8 cellular contexts compared by ENCODE assay signal in genomic region chr17:74569392-74570003, GRCh38. TPM values are rescaled to one million over a fixed set of nuclear protein-coding genes. Genes with fewer than 3 reads are reported as not detected.
A peak's percentile ranks its signal among the peaks of the same experiment; 100 is the strongest.
DNase-seq lines count a peak whose midpoint lies in the region; ATAC-seq and TF ChIP-seq lines count a peak whose summit lies in the region.

No MANE protein-coding gene starts in this region.

- H3K9me3 ChIP-seq in esophagus squamous epithelium: no peaks in the 10 kb centered on the region
- H3K9me3 ChIP-seq in gastrocnemius medialis: no peaks in the 10 kb centered on the region

- H3K27me3 ChIP-seq in esophagus squamous epithelium (peaks cover 0 to 26% (median 0%) of the 10 kb centered on the region in 4 donors), gastrocnemius medialis (peaks cover 0 to 11% (median 5%) of the 10 kb centered on the region in 3 donors)

- 20 to 25% methylated on average over 11 to 19 of the region's 26 CpGs for WGBS in esophagus squamous epithelium, 2 donors

- TF ChIP-seq POLR2A in esophagus squamous epithelium (IDR thresholded peaks at IDR 0.05) (peak in 3 of 4 donors; percentile 45 to 90 (median 60)), gastrocnemius medialis (IDR thresholded peaks at IDR 0.05) (no peak)

- H3K4me3 Mint-ChIP-seq in activated T-cell treated with anti-CD3 and anti-CD28 coated beads, Interleukin-2, amount 50 U/mL, for 24 hours: no peak overlapping the region

- H3K4me3 ChIP-seq in esophagus squamous epithelium: no peak overlapping the region
- H3K4me3 ChIP-seq in gastrocnemius medialis: no peak overlapping the region

- TF ChIP-seq CTCF in esophagus squamous epithelium (IDR thresholded peaks at IDR 0.05): no peak
- TF ChIP-seq CTCF in gastrocnemius medialis (IDR thresholded peaks at IDR 0.05 in 4 of 5, conservative IDR thresholded peaks at IDR 0.05 in 1 of 5): no peak

- H3K27me3 Mint-ChIP-seq in activated T-cell treated with anti-CD3 and anti-CD28 coated beads, Interleukin-2, amount 50 U/mL, for 24 hours: peaks cover 35% of the 10 kb centered on the region

- no peaks in the 10 kb centered on the region for H3K36me3 Mint-ChIP-seq in activated T-cell treated with anti-CD3 and anti-CD28 coated beads, Interleukin-2, amount 50 U/mL, for 24 hours (ENCODE audit: low read depth)

- peak; percentile 62 to 79 for ATAC-seq in gastrocnemius medialis
- ATAC-seq in GM21423 (IDR thresholded peaks at IDR 0.05; ENCODE audit: unreplicated experiment): no peak
- ATAC-seq in GM19351 (IDR thresholded peaks at IDR 0.05; ENCODE audit: unreplicated experiment): no peak

- no peaks in the 10 kb centered on the region for H3K9me3 Mint-ChIP-seq in activated T-cell treated with anti-CD3 and anti-CD28 coated beads, Interleukin-2, amount 50 U/mL, for 24 hours

- peak; percentile 18 for DNase-seq in activated T-cell treated with anti-CD3 and anti-CD28 coated beads for 24 hours (ENCODE audit: low read depth)
- DNase-seq in activated T-cell treated with anti-CD3 and anti-CD28 coated beads, Interleukin-2, amount 50 U/mL, for 24 hours: no peak
- DNase-seq in SHP77 (lab: John Stamatoyannopoulos, UW): peak; percentile 63 to 74
- peak; percentile 39 for DNase-seq in esophagus squamous epithelium (lab: John Stamatoyannopoulos, UW)
- DNase-seq in gastrocnemius medialis: peak in 1 of 2 donors; percentile 45
- no peak for DNase-seq in NCI-H345 (lab: John Stamatoyannopoulos, UW)

- H3K36me3 ChIP-seq in esophagus squamous epithelium (no peaks in the 10 kb centered on the region), gastrocnemius medialis (no peaks in the 10 kb centered on the region)

- H3K4me1 ChIP-seq in esophagus squamous epithelium (peaks cover 8 to 29% (median 20%) of the 10 kb centered on the region in 3 donors), gastrocnemius medialis (no peaks in the 10 kb centered on the region)

- in situ Hi-C loops in gastrocnemius medialis (cut with MboI; ENCODE audit: low sequenced_read_pairs in 4 of 4): no loop called here

- intact Hi-C loops in esophagus squamous epithelium (cut with DNase I): no loop called here
- intact Hi-C loops in gastrocnemius medialis (cut with DNase I; ENCODE audit: low total_unique reads): loop anchor here (10.0 kb wide), 1 partner anchor 185 kb away; no protein-coding TSS in a partner anchor

- H3K4me1 Mint-ChIP-seq in activated T-cell treated with anti-CD3 and anti-CD28 coated beads, Interleukin-2, amount 50 U/mL, for 24 hours (ENCODE audit: low read depth): peaks cover 19% of the 10 kb centered on the region

- peak overlapping the region; percentile 65 to 81 (median 74) for H3K27ac ChIP-seq in esophagus squamous epithelium
- H3K27ac ChIP-seq in gastrocnemius medialis: no peak overlapping the region

- no peak overlapping the region for H3K27ac Mint-ChIP-seq in activated T-cell treated with anti-CD3 and anti-CD28 coated beads, Interleukin-2, amount 50 U/mL, for 24 hours

RNA-seq across cellular contexts. Expression of gene CD300H, which starts 2.2 kb away (rescaled TPM):
- total RNA-seq in esophagus squamous epithelium: not detected
- total RNA-seq in gastrocnemius medialis: not detected

RNA-seq across cellular contexts. Expression of gene CD300LD, which starts 22.6 kb away (rescaled TPM):
- total RNA-seq in esophagus squamous epithelium (not detected), gastrocnemius medialis (not detected)

RNA-seq across cellular contexts. Expression of gene CD300C, which starts 23.6 kb away (rescaled TPM):
- under 1 TPM in 3 of 4 donors, not detected in 1; 0.18 to 0.76 (median 0.42) TPM for total RNA-seq in esophagus squamous epithelium
- total RNA-seq in gastrocnemius medialis: under 1 TPM in 1 of 4 donors, not detected in 3; 0.16 TPM

RNA-seq across cellular contexts. Expression of gene CD300LB, which starts 38.2 kb away (rescaled TPM):
- total RNA-seq in esophagus squamous epithelium (under 1 TPM in 2 of 4 donors, not detected in 2; 0.19 TPM), gastrocnemius medialis (under 1 TPM in 1 of 4 donors, not detected in 3; 0.16 TPM)

RNA-seq across cellular contexts. Expression of gene CD300E, which starts 54.0 kb away (rescaled TPM):
- total RNA-seq in esophagus squamous epithelium (under 1 TPM; 0.15 to 0.53 (median 0.18) TPM), gastrocnemius medialis (under 1 TPM in 2 of 4 donors, not detected in 2; 0.26 to 0.91 TPM)

Comparison
In these comparisons a context has a peak if more than half of its experiments do, and no peak if none do; other contexts are left out.
1. DNase-seq: peak in activated T-cell treated with anti-CD3 and anti-CD28 coated beads for 24 hours (single experiment), SHP77 (2 of 2) and esophagus squamous epithelium (single experiment); none in activated T-cell treated with anti-CD3 and anti-CD28 coated beads, Interleukin-2, amount 50 U/mL, for 24 hours (single experiment) and NCI-H345 (single experiment).
2. H3K27ac ChIP-seq: peak in esophagus squamous epithelium (4 of 4); none in gastrocnemius medialis (0 of 4).
3. POLR2A ChIP-seq: peak in esophagus squamous epithelium (3 of 4); none in gastrocnemius medialis (0 of 2).
4. ATAC-seq: peak in gastrocnemius medialis (2 of 2); none in GM21423 (single experiment) and GM19351 (single experiment).